In the genomic region with DNA sequence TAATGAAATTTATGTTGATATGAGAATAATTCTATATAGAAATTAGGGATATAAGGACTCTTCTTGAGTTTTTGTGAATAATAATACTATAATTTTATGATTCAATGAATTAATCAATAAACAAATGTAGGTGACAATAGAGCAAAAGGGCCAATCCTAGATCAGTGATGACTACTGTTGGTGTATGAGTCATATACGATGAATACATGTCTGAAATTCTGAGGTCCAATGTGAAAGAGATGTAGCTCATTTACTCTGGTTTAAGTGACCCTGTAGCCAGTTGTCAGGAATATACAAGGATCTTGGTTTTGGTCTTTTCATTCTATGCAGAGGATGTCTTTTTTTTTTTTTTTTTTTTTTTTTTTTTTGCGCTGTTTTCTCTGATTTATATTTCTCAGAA, we compare ENCODE assay signal across 18 cellular contexts.
"Had no signal": no experiment of that assay in that cellular context is flagged by ENCODE, and none has a peak within 500 bp of the region (broad histone marks: within the 10 kb centered on the region; RNA-seq: fewer than 3 reads in every experiment).

No MANE protein-coding gene starts in this region.

- H3K4me1 Mint-ChIP-seq: activated naive CD4-positive, alpha-beta T cell treated with anti-CD3 and anti-CD28 coated beads, Interleukin-2, amount 50 U/mL, for 24 hours; nephron progenitor cell had no signal

- H3K9me3 Mint-ChIP-seq: activated naive CD4-positive, alpha-beta T cell treated with anti-CD3 and anti-CD28 coated beads, Interleukin-2, amount 50 U/mL, for 24 hours; effector memory CD8-positive, alpha-beta T cell; nephron progenitor cell had no signal

- ATAC-seq: effector memory CD8-positive, alpha-beta T cell had no signal

- H3K4me3 ChIP-seq: lung had no signal

- H3K36me3 Mint-ChIP-seq: activated naive CD4-positive, alpha-beta T cell treated with anti-CD3 and anti-CD28 coated beads, Interleukin-2, amount 50 U/mL, for 24 hours had no signal

- DNase-seq: activated CD4-positive, alpha-beta T cell treated with anti-CD3 and anti-CD28 coated beads, Interleukin-2, amount 50 U/mL, for 4 hours; activated gamma-delta T cell; dermis blood vessel endothelial cell; effector memory CD8-positive, alpha-beta T cell; glutamatergic neuron; hippocampal formation; nephron progenitor cell; nucleus accumbens; posterior cingulate gyrus; retina; stimulated activated CD4-positive, alpha-beta T cell treated with anti-CD3 and anti-CD28 coated beads, Interleukin-12 subunit alpha, Interleukin-12 subunit beta, amount 100 ng/mL, for 4 hours; stimulated activated CD4-positive, alpha-beta T cell treated with anti-CD3 and anti-CD28 coated beads, Interleukin-1b, Interleukin-23, amount 100 ng/mL, for 48 hours; stimulated activated CD8-positive, alpha-beta memory T cell treated with anti-CD3 and anti-CD28 coated beads, Interleukin-4, amount 100 ng/mL, for 48 hours; stimulated activated naive CD4-positive, alpha-beta T cell; T-helper 2 cell; WERI-Rb-1 had no signal

- H3K27ac ChIP-seq: WERI-Rb-1 had no signal

- H3K27ac Mint-ChIP-seq: activated naive CD4-positive, alpha-beta T cell treated with anti-CD3 and anti-CD28 coated beads, Interleukin-2, amount 50 U/mL, for 24 hours; effector memory CD8-positive, alpha-beta T cell; nephron progenitor cell had no signal

- H3K4me3 Mint-ChIP-seq: activated naive CD4-positive, alpha-beta T cell treated with anti-CD3 and anti-CD28 coated beads, Interleukin-2, amount 50 U/mL, for 24 hours; effector memory CD8-positive, alpha-beta T cell; nephron progenitor cell had no signal

- H3K36me3 ChIP-seq: WERI-Rb-1 had no signal
